ENCODE assay signal across 8 cellular contexts in the genomic region with DNA sequence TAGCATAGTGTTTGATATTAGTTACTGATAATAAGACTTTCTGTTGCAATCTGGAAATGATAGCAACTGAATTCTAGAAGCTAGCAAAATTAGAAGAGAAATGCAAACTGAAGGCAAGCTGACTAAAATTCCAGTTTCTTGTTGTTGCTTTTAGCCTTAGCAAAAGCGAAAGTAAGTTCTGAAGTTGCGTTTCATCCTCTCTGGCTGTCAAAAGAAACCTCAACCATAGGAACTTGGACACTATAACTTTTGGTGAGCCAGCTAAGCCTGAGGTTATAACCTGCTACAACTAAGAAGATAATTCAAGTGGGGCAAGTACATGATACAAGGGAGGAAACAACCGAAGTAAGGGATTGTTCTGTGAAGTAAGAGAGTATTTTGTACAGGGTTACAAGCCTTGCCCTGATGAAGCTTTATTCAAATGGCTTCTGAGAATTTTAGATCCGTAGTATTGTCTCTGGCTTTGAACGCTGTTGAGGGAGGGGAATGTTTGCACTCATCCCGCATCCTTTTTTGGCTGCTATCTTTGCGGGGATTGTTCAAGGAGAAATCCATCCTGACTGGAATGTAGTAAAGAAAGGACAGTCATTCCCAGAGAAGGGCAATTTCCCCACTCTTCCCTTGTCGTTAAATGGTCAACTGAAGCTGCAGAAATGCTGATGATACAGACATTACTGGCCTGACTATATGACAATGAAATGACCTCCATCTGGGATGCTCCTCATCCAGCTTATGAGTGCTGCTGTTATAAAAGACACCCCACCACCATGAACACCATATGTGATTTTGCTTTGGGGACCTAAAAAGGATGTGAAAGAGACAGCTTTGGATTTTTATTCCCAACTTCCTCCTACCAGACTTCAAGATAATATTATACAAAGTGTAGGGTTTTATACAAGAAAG. TPM values are rescaled to one million over a fixed set of nuclear protein-coding genes. Genes with fewer than 3 reads are reported as not detected.
DNase-seq lines count a peak whose midpoint lies in the region; ATAC-seq, FAIRE-seq and TF ChIP-seq lines count a peak whose summit lies in the region.

No MANE protein-coding gene starts in this region.

- no peaks in the 10 kb centered on the region for H3K27me3 Mint-ChIP-seq in activated T-cell treated with anti-CD3 and anti-CD28 coated beads, Interleukin-2, amount 50 U/mL, for 24 hours
- H3K27me3 Mint-ChIP-seq in activated CD8-positive, alpha-beta T cell treated with anti-CD3 and anti-CD28 coated beads, Interleukin-2, amount 10 ng/mL, durations not matched to agents 7 days and 5 days (ENCODE audit: low read depth): no peaks in the 10 kb centered on the region
- H3K27me3 Mint-ChIP-seq in chondrocyte (ENCODE audit: low read depth): no peaks in the 10 kb centered on the region

- POLR2A ChIA-PET in activated CD8-positive, alpha-beta T cell treated with anti-CD3 and anti-CD28 coated beads, Interleukin-2, amount 10 ng/mL, durations not matched to agents 7 days and 5 days (lab: Charles Lee): interaction anchor here (0.7 kb wide), 1 partner anchor 704 kb away, joined by 3 read pairs; no protein-coding TSS in a partner anchor

- no peaks in the 10 kb centered on the region for H3K9me3 Mint-ChIP-seq in activated T-cell treated with anti-CD3 and anti-CD28 coated beads, Interleukin-2, amount 50 U/mL, for 24 hours
- H3K9me3 Mint-ChIP-seq in activated CD8-positive, alpha-beta T cell treated with anti-CD3 and anti-CD28 coated beads, Interleukin-2, amount 10 ng/mL, durations not matched to agents 7 days and 5 days (ENCODE audit: insufficient read depth): no peaks in the 10 kb centered on the region
- no peaks in the 10 kb centered on the region for H3K9me3 Mint-ChIP-seq in chondrocyte (ENCODE audit: low read depth)

- H3K36me3 Mint-ChIP-seq in activated T-cell treated with anti-CD3 and anti-CD28 coated beads, Interleukin-2, amount 50 U/mL, for 24 hours (ENCODE audit: low read depth): peaks cover 3% of the 10 kb centered on the region
- H3K36me3 Mint-ChIP-seq in activated CD8-positive, alpha-beta T cell treated with anti-CD3 and anti-CD28 coated beads, Interleukin-2, amount 10 ng/mL, durations not matched to agents 7 days and 5 days (ENCODE audit: low read depth): peaks cover 5% of the 10 kb centered on the region
- peaks cover 2% of the 10 kb centered on the region for H3K36me3 Mint-ChIP-seq in chondrocyte (ENCODE audit: low read depth)

- DNase-seq in activated T-cell treated with anti-CD3 and anti-CD28 coated beads, Interleukin-2, amount 50 U/mL, for 24 hours: no peak
- DNase-seq in activated T-cell treated with anti-CD3 and anti-CD28 coated beads for 4 hours: no peak
- peak; percentile 35 for DNase-seq in activated CD8-positive, alpha-beta T cell treated with anti-CD3 and anti-CD28 coated beads, Interleukin-2, amount 10 ng/mL, durations not matched to agents 7 days and 5 days
- DNase-seq in EL: no peak
- DNase-seq in chondrocyte (ENCODE audit: low spot score): no peak
- no peak for DNase-seq in frontal cortex (ENCODE audit: low spot score in 2 of 2)

- no peak for FAIRE-seq in frontal cortex (lab: Jason Lieb, UNC)

- H3K4me3 ChIP-seq in mucosa of rectum (ENCODE audit: low read length in 2 of 2): peak overlapping the region; percentile 47 to 72

- H3K4me1 Mint-ChIP-seq in activated T-cell treated with anti-CD3 and anti-CD28 coated beads, Interleukin-2, amount 50 U/mL, for 24 hours (ENCODE audit: low read depth): peaks cover 27% of the 10 kb centered on the region
- H3K4me1 Mint-ChIP-seq in activated CD8-positive, alpha-beta T cell treated with anti-CD3 and anti-CD28 coated beads, Interleukin-2, amount 10 ng/mL, durations not matched to agents 7 days and 5 days (ENCODE audit: low read depth): peaks cover 25% of the 10 kb centered on the region
- peaks cover 3% of the 10 kb centered on the region for H3K4me1 Mint-ChIP-seq in chondrocyte (ENCODE audit: low read depth)

- H3K4me1 ChIP-seq in mucosa of rectum (ENCODE audit: control insufficient read depth in 2 of 2, insufficient read depth in 2 of 2, low read length in 2 of 2): no peaks in the 10 kb centered on the region

- CTCF ChIA-PET in activated CD8-positive, alpha-beta T cell treated with anti-CD3 and anti-CD28 coated beads, Interleukin-2, amount 10 ng/mL, durations not matched to agents 7 days and 5 days (lab: Charles Lee): interaction anchor here (0.7 to 2.5 kb wide), 2 partner anchors 11 to 45 kb away, joined by 3 to 7 read pairs; no protein-coding TSS in a partner anchor

- no peaks in the 10 kb centered on the region for H3K36me3 ChIP-seq in mucosa of rectum (ENCODE audit: control insufficient read depth in 2 of 2, insufficient read depth in 2 of 2, low read length in 2 of 2)

- peak overlapping the region; percentile 86 for H3K27ac Mint-ChIP-seq in activated T-cell treated with anti-CD3 and anti-CD28 coated beads, Interleukin-2, amount 50 U/mL, for 24 hours
- H3K27ac Mint-ChIP-seq in activated CD8-positive, alpha-beta T cell treated with anti-CD3 and anti-CD28 coated beads, Interleukin-2, amount 10 ng/mL, durations not matched to agents 7 days and 5 days: peak overlapping the region; percentile 87
- no peak overlapping the region for H3K27ac Mint-ChIP-seq in chondrocyte (ENCODE audit: unreplicated experiment)

- no peaks in the 10 kb centered on the region for H3K9me3 ChIP-seq in mucosa of rectum (ENCODE audit: control insufficient read depth in 2 of 2, low read length in 2 of 2)

- H3K9ac ChIP-seq in mucosa of rectum (ENCODE audit: low read depth in 1 of 2, low read length in 2 of 2): peak overlapping the region in 1 of 2 donors; percentile 29

- TF ChIP-seq CTCF in chondrocyte (IDR thresholded peaks at IDR 0.05): no peak

- peak; percentile 86 for ATAC-seq in HG03095 (IDR thresholded peaks at IDR 0.05; ENCODE audit: unreplicated experiment)
- peak; percentile 88 for ATAC-seq in activated CD8-positive, alpha-beta T cell treated with anti-CD3 and anti-CD28 coated beads, Interleukin-2, amount 10 ng/mL, durations not matched to agents 7 days and 5 days

- H3K4me3 Mint-ChIP-seq in activated T-cell treated with anti-CD3 and anti-CD28 coated beads, Interleukin-2, amount 50 U/mL, for 24 hours: peak overlapping the region; percentile 73
- H3K4me3 Mint-ChIP-seq in activated CD8-positive, alpha-beta T cell treated with anti-CD3 and anti-CD28 coated beads, Interleukin-2, amount 10 ng/mL, durations not matched to agents 7 days and 5 days: peak overlapping the region; percentile 74
- no peak overlapping the region for H3K4me3 Mint-ChIP-seq in chondrocyte (ENCODE audit: unreplicated experiment)

- peak overlapping the region; percentile 46 to 73 for H3K27ac ChIP-seq in mucosa of rectum (ENCODE audit: low read depth in 2 of 2, low read length in 2 of 2)

- no peaks in the 10 kb centered on the region for H3K27me3 ChIP-seq in mucosa of rectum (ENCODE audit: control insufficient read depth in 2 of 2, insufficient read depth in 2 of 2, low read length in 2 of 2)

RNA-seq across cellular contexts. Expression of a gene that starts 7.0 kb away (rescaled TPM):
- 10 to 100 TPM; 51.8 to 53.3 TPM for total RNA-seq in activated CD8-positive, alpha-beta T cell treated with anti-CD3 and anti-CD28 coated beads, Interleukin-2, amount 10 ng/mL, durations not matched to agents 7 days and 5 days
- 49.6 to 71.2 TPM (median 51.2 TPM) in 3 replicates for total RNA-seq in chondrocyte
- total RNA-seq in frontal cortex: 56.7 TPM
